ENCODE assay signal across 8 cellular contexts in the genomic region with DNA sequence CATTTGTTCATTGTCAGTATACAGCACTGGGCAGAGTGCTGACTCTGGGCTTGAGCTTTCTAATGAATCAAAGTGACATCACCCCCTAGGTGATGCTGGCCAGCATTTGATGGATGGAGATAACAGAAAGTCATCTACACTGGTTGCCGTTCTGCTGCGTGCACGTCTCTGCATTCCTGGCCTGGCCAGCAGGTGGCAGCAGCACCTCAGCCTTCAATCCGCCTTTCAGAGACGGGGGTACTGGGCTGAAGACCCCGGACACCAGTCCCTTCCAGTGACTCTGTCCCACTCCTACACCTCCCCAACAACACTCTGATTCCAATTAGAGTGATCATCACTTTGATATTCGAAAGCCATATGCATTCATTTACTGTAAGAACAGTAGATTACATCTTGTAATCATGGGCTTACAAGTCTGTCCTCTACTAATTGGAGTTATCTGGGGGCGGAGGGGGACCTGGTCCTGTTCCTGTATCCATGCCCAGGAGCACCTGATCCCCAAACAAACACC. TPM values are rescaled to one million over a fixed set of nuclear protein-coding genes. Genes with fewer than 3 reads are reported as not detected.
DNase-seq lines count a peak whose midpoint lies in the region; ATAC-seq and TF ChIP-seq lines count a peak whose summit lies in the region.

No MANE protein-coding gene starts in this region.

- in situ Hi-C loops in gastrocnemius medialis (cut with MboI; ENCODE audit: low sequenced_read_pairs in 4 of 4), result loop anchor here in 2 of 4 donors (5.0 to 10.0 kb wide), 2 partner anchors 59 to 117 kb away; partner anchors contain the start of gene CDC42EP4 (in 1 of the 2)

- H3K9me2 ChIP-seq in SU-DHL-6 (replicated peaks; ENCODE audit: insufficient read depth, low read length), result no peaks in the 10 kb centered on the region

- no peaks in the 10 kb centered on the region for H3K79me2 ChIP-seq in SU-DHL-6 (ENCODE audit: insufficient read depth, low read length)

- H3K9me3 ChIP-seq in SU-DHL-6 (ENCODE audit: insufficient read depth, low read length), result no peaks in the 10 kb centered on the region
- H3K9me3 ChIP-seq in right cardiac atrium (ENCODE audit: control insufficient read depth, low read length), result no peaks in the 10 kb centered on the region
- no peaks in the 10 kb centered on the region for H3K9me3 ChIP-seq in gastrocnemius medialis

- ATAC-seq in right cardiac atrium, result peak; percentile 66 to 76
- ATAC-seq in gastrocnemius medialis, result peak; percentile 60 to 75
- ATAC-seq in HG02623 (IDR thresholded peaks at IDR 0.05; ENCODE audit: unreplicated experiment), result no peak

- H3K36me3 ChIP-seq in SU-DHL-6 (ENCODE audit: low read length) (no peaks in the 10 kb centered on the region), gastrocnemius medialis (no peaks in the 10 kb centered on the region)

- H3K27me3 ChIP-seq in HL-60 (ENCODE audit: insufficient read depth, poor library complexity, severe bottlenecking) (no peaks in the 10 kb centered on the region), SU-DHL-6 (ENCODE audit: low read length) (no peaks in the 10 kb centered on the region), right cardiac atrium (ENCODE audit: control insufficient read depth, insufficient read depth) (no peaks in the 10 kb centered on the region), gastrocnemius medialis (no peaks in the 10 kb centered on the region)

- no peaks in the 10 kb centered on the region for H3F3A ChIP-seq in SU-DHL-6 (ENCODE audit: insufficient read depth)

- TF ChIP-seq CTCF in HL-60 (IDR thresholded peaks at IDR 0.05; ENCODE audit: insufficient read depth, low read length) (peak; percentile 99), SU-DHL-6 (IDR thresholded peaks at IDR 0.05; ENCODE audit: insufficient read depth, low read length, poor library complexity, severe bottlenecking) (peak; percentile 91), gastrocnemius medialis (IDR thresholded peaks at IDR 0.05 in 4 of 5, conservative IDR thresholded peaks at IDR 0.05 in 1 of 5) (peak; percentile 95 to 98 (median 97))

- no peak overlapping the region for H2AFZ ChIP-seq in SU-DHL-6 (ENCODE audit: low read depth, low read length, severe bottlenecking)

- DNase-seq in NCI-H187 (lab: John Stamatoyannopoulos, UW) (peak; percentile 12 to 14), NCI-H187 treated with DMSO at 0.1 percent for 48 hours (lab: John Stamatoyannopoulos, UW) (no peak), HL-60 (ENCODE audit: low read depth in 1 of 2, low spot score in 1 of 2) (peak in 1 of 2 experiments; percentile 36), right cardiac atrium (peak; percentile 40 to 74 (median 72)), gastrocnemius medialis (peak in 1 of 2 donors; percentile 15)
- peak; percentile 9 for DNase-seq in activated naive CD8-positive, alpha-beta T cell treated with anti-CD3 and anti-CD28 coated beads, Interleukin-2, amount 50 U/mL, for 16 hours (ENCODE audit: low read depth, low spot score)

- H3K27ac ChIP-seq in HL-60 (replicated peaks) (no peak overlapping the region), SU-DHL-6 (ENCODE audit: low read depth, low read length) (no peak overlapping the region), right cardiac atrium (ENCODE audit: low read length) (no peak overlapping the region), gastrocnemius medialis (no peak overlapping the region)

- TF ChIP-seq POLR2A in gastrocnemius medialis (IDR thresholded peaks at IDR 0.05), result no peak

- H3K4me1 ChIP-seq in right cardiac atrium (ENCODE audit: control insufficient read depth, insufficient read depth, low read length) (no peaks in the 10 kb centered on the region), gastrocnemius medialis (no peaks in the 10 kb centered on the region)

- no peaks in the 10 kb centered on the region for H4K20me1 ChIP-seq in SU-DHL-6 (ENCODE audit: low read depth, low read length)

- 5% methylated on average over 8 of the region's 8 CpGs for WGBS in right cardiac atrium

- no peak overlapping the region for H3K4me2 ChIP-seq in SU-DHL-6 (ENCODE audit: low read depth, low read length, poor library complexity, severe bottlenecking)

- no peak overlapping the region for H3K4me3 ChIP-seq in HL-60 (replicated peaks; ENCODE audit: insufficient read depth, low read length)
- H3K4me3 ChIP-seq in SU-DHL-6 (ENCODE audit: insufficient read depth, low read length, poor library complexity, severe bottlenecking), result no peak overlapping the region
- no peak overlapping the region for H3K4me3 ChIP-seq in right cardiac atrium (ENCODE audit: low read length)
- H3K4me3 ChIP-seq in gastrocnemius medialis, result no peak overlapping the region

- H3K9ac ChIP-seq in SU-DHL-6 (ENCODE audit: low read length), result no peak overlapping the region

- intact Hi-C loops in right cardiac atrium (cut with DNase I) (loop anchor here in 3 of 4 donors (1.0 to 10.0 kb wide), 5 partner anchors 55 to 115 kb away; partner anchors contain the start of gene COG1 (in 1 of the 3)), gastrocnemius medialis (cut with DNase I; ENCODE audit: low total_unique reads) (loop anchor here (1.0 kb wide), 1 partner anchor 115 kb away; no protein-coding TSS in a partner anchor)

RNA-seq across cellular contexts. Expression of gene CPSF4L, which starts 6.0 kb away (rescaled TPM):
- total RNA-seq in right cardiac atrium (not detected), gastrocnemius medialis (not detected)
- not detected for polyA plus RNA-seq in right cardiac atrium

RNA-seq across cellular contexts. Expression of gene CDC42EP4, which starts 56.1 kb away (rescaled TPM):
- total RNA-seq in right cardiac atrium (10 to 100 TPM; 28.1 to 47.1 (median 38.4) TPM), gastrocnemius medialis (10 to 100 TPM; 35.8 to 57.0 (median 47.1) TPM)
- 31.9 TPM for polyA plus RNA-seq in right cardiac atrium
